Comparison of ENCODE assay signal across 8 cellular contexts in the genomic region with DNA sequence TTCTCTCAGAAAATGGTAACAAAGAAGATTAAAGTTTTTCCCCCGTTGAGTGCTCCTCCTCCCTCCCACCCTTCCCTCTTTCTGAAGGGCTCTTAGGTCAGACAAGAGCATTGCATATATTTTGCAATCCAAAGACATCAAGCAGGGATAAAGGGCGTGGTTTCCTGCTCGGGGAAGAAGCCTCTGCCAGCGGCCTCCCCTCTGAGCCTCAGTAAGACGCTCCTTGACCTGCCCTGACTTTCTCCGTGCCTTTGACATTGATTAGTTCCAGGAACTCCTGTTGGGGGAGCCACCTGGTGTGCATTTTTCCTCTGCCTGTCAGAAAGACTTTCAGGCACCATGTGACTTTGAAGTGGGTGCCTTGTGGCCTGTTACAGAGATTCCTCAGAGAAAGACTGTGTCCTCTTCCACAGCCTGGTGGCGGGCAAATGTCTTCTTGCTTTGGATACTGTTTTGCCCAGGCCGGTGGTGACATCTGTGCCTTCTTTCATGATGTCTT.
A peak's percentile ranks its signal among the peaks of the same experiment; 100 is the strongest.
DNase-seq lines count a peak whose midpoint lies in the region; ATAC-seq and TF ChIP-seq lines count a peak whose summit lies in the region.

No MANE protein-coding gene starts in this region.

- no peak overlapping the region for H3K4me3 ChIP-seq in transverse colon

- H3K56ac ChIP-seq in H9 (ENCODE audit: insufficient read length, low read depth, low read length) = no peak overlapping the region

- no peaks in the 10 kb centered on the region for H3K36me3 ChIP-seq in transverse colon

- H3K9ac ChIP-seq in H9 (ENCODE audit: extremely low read depth, insufficient read length, low read length) = no peak overlapping the region

- H3K9me3 ChIP-seq in H9 (ENCODE audit: control insufficient read depth, low read depth, low read length) (no peaks in the 10 kb centered on the region), transverse colon (no peaks in the 10 kb centered on the region)

- H4K91ac ChIP-seq in H9 (ENCODE audit: insufficient read length, low read depth, low read length) = no peak overlapping the region

- H2BK12ac ChIP-seq in H9 (ENCODE audit: insufficient read length, low read depth, low read length) = no peak overlapping the region

- no peaks in the 10 kb centered on the region for H3K79me2 ChIP-seq in H9 (ENCODE audit: insufficient read depth, low read length)

- no peak overlapping the region for H3K14ac ChIP-seq in H9 (ENCODE audit: insufficient read depth, low read length)

- no CpG with 5 or more reads among the region's 8 CpGs for WGBS in H9 (ENCODE audit: extremely low coverage, insufficient read length, low lambda C conversion rate)
- 30 to 43% methylated on average over 4 to 8 of the region's 8 CpGs for WGBS in transverse colon (ENCODE audit: low coverage in 1 of 2), 2 donors

- no peak overlapping the region for H3K18ac ChIP-seq in H9 (ENCODE audit: insufficient read length, low read depth, low read length)

- no peaks in the 10 kb centered on the region; a peak in 3 of 5 replicates for H3K9me3 Mint-ChIP-seq in H9
- H3K9me3 Mint-ChIP-seq in activated T-helper 2 cell treated with anti-CD3 and anti-CD28 coated beads, Interferon-gamma antibody, Interleukin-2, Interleukin-4, amounts not matched to agents 10 μg/mL and 5 μg/mL and 100 μg/mL, durations not matched to agents 14 hours and 24 hours and 36 hours = peaks cover 15% of the 10 kb centered on the region

- no peak overlapping the region for H3T11ph ChIP-seq in H9 (ENCODE audit: low read length)

- no peak for ATAC-seq in HG03280 (IDR thresholded peaks at IDR 0.05; ENCODE audit: unreplicated experiment)

- no peak overlapping the region for H2BK5ac ChIP-seq in H9 (ENCODE audit: insufficient read length, low read length)

- H4K20me1 ChIP-seq in H9 (ENCODE audit: control insufficient read depth, insufficient read depth, insufficient read length) = no peaks in the 10 kb centered on the region

- DNase-seq in H9 (peak; percentile 94), NCI-H69 (lab: John Stamatoyannopoulos, UW) (peak; percentile 59), iris pigment epithelial cell (ENCODE audit: low read depth) (peak; percentile 80), transverse colon (peak; percentile 59), activated gamma-delta T cell treated with Interleukin-2 at 50 U/mL for 16 hours (no peak), midbrain (lab: John Stamatoyannopoulos, UW) (no peak)
- peak; percentile 9 for DNase-seq in activated T-helper 2 cell treated with anti-CD3 and anti-CD28 coated beads, Interferon-gamma antibody, Interleukin-2, Interleukin-4, amounts not matched to agents 10 μg/mL and 5 μg/mL and 100 μg/mL, durations not matched to agents 14 hours and 24 hours and 36 hours (ENCODE audit: low spot score)

- no peaks in the 10 kb centered on the region for H3K79me1 ChIP-seq in H9 (ENCODE audit: insufficient read depth, low read depth, low read length, poor library complexity, severe bottlenecking)

- H4K8ac ChIP-seq in H9 (replicated peaks; ENCODE audit: insufficient read length, low read depth, low read length) = no peak overlapping the region

- peaks cover 34 to 36% of the 10 kb centered on the region in 2 experiments for H3K4me1 Mint-ChIP-seq in H9
- peaks cover 23% of the 10 kb centered on the region for H3K4me1 Mint-ChIP-seq in activated T-helper 2 cell treated with anti-CD3 and anti-CD28 coated beads, Interferon-gamma antibody, Interleukin-2, Interleukin-4, amounts not matched to agents 10 μg/mL and 5 μg/mL and 100 μg/mL, durations not matched to agents 14 hours and 24 hours and 36 hours (ENCODE audit: low read depth)

- H3K4me2 ChIP-seq in H9 (ENCODE audit: insufficient read depth, insufficient read length, low read length) = peak overlapping the region; percentile 28

- H2BK120ac ChIP-seq in H9 (ENCODE audit: low read depth, low read length, poor library complexity, severe bottlenecking) = no peak overlapping the region

- H2AK5ac ChIP-seq in H9 (ENCODE audit: insufficient read length, low read length) = no peak overlapping the region

- no peak overlapping the region for H3K27ac ChIP-seq in H9 (ENCODE audit: insufficient read length, low read depth, low read length)
- peak overlapping the region; percentile 1 to 45 (median 33) for H3K27ac ChIP-seq in transverse colon

- H3K4me1 ChIP-seq in H9 (ENCODE audit: insufficient read depth, low read length) = peaks cover 1% of the 10 kb centered on the region; the same call in 1 of the 2 replicates
- H3K4me1 ChIP-seq in transverse colon = peaks cover 3 to 46% (median 22%) of the 10 kb centered on the region in 4 donors

- TF ChIP-seq CTCF in H9 (conservative IDR thresholded peaks at IDR 0.05) = peak; percentile 38; the same call in 2 of the 3 replicates
- TF ChIP-seq CTCF in transverse colon (IDR thresholded peaks at IDR 0.05) = no peak

- no peak for TF ChIP-seq POLR2A in transverse colon (IDR thresholded peaks at IDR 0.05)

- no peak overlapping the region for H3K4ac ChIP-seq in H9 (ENCODE audit: low read depth, low read length)

- intact Hi-C loops in activated T-helper 2 cell treated with anti-CD3 and anti-CD28 coated beads, Interferon-gamma antibody, Interleukin-2, Interleukin-4, amounts not matched to agents 10 μg/mL and 5 μg/mL and 100 μg/mL, durations not matched to agents 14 hours and 24 hours and 36 hours (cut with micrococcal nuclease) = loop anchor here (1.0 to 5.0 kb wide), 3 partner anchors 33 to 82 kb away; no protein-coding TSS in a partner anchor
- intact Hi-C loops in transverse colon (cut with DNase I; ENCODE audit: low total_unique reads) = no loop called here

- H2BK20ac ChIP-seq in H9 (ENCODE audit: low read depth, low read length, poor library complexity, severe bottlenecking) = no peak overlapping the region

- H3K36me3 Mint-ChIP-seq in H9 (ENCODE audit: insufficient read depth in 1 of 3, low read depth in 3 of 3) = no peaks in the 10 kb centered on the region; a peak in 1 of 7 replicates
- H3K36me3 Mint-ChIP-seq in activated T-helper 2 cell treated with anti-CD3 and anti-CD28 coated beads, Interferon-gamma antibody, Interleukin-2, Interleukin-4, amounts not matched to agents 10 μg/mL and 5 μg/mL and 100 μg/mL, durations not matched to agents 14 hours and 24 hours and 36 hours (ENCODE audit: low read depth) = peaks cover 15% of the 10 kb centered on the region

- H3K23me2 ChIP-seq in H9 (ENCODE audit: insufficient read length, low read depth, low read length, poor library complexity, severe bottlenecking) = no peaks in the 10 kb centered on the region

- H2BK15ac ChIP-seq in H9 (ENCODE audit: low read depth, low read length) = no peak overlapping the region

- no peak for TF ChIP-seq EP300 in transverse colon (IDR thresholded peaks at IDR 0.05; ENCODE audit: low read depth)

- H4K5ac ChIP-seq in H9 (ENCODE audit: insufficient read length, low read depth, low read length) = no peak overlapping the region

- in situ Hi-C loops in transverse colon (cut with MboI; ENCODE audit: low pct_ligation_motif_present in 1 of 4, low pct_unique_long_range_greater_than_20kb in 1 of 4, low sequenced_read_pairs in 3 of 4) = no loop called here

- H2AFZ ChIP-seq in H9 (ENCODE audit: low read length) = no peak overlapping the region

- H3K27me3 Mint-ChIP-seq in H9 (ENCODE audit: low read depth) = peaks cover 2% of the 10 kb centered on the region
- no peaks in the 10 kb centered on the region for H3K27me3 Mint-ChIP-seq in activated T-helper 2 cell treated with anti-CD3 and anti-CD28 coated beads, Interferon-gamma antibody, Interleukin-2, Interleukin-4, amounts not matched to agents 10 μg/mL and 5 μg/mL and 100 μg/mL, durations not matched to agents 14 hours and 24 hours and 36 hours (ENCODE audit: low read depth)

- H3K4me3 Mint-ChIP-seq in H9 = peak overlapping the region in 1 of 2 experiments; percentile 18; a peak in 2 of 5 replicates
- H3K4me3 Mint-ChIP-seq in activated T-helper 2 cell treated with anti-CD3 and anti-CD28 coated beads, Interferon-gamma antibody, Interleukin-2, Interleukin-4, amounts not matched to agents 10 μg/mL and 5 μg/mL and 100 μg/mL, durations not matched to agents 14 hours and 24 hours and 36 hours (ENCODE audit: low read depth) = no peak overlapping the region

- H3K27ac Mint-ChIP-seq in H9 = no peak overlapping the region
- no peak overlapping the region for H3K27ac Mint-ChIP-seq in activated T-helper 2 cell treated with anti-CD3 and anti-CD28 coated beads, Interferon-gamma antibody, Interleukin-2, Interleukin-4, amounts not matched to agents 10 μg/mL and 5 μg/mL and 100 μg/mL, durations not matched to agents 14 hours and 24 hours and 36 hours

- H3K23ac ChIP-seq in H9 (ENCODE audit: insufficient read length, low read depth, low read length) = no peak overlapping the region

- H3K27me3 ChIP-seq in H9 (ENCODE audit: insufficient read depth, low read length) (no peaks in the 10 kb centered on the region), transverse colon (no peaks in the 10 kb centered on the region)

Comparison
In these comparisons a context has a peak if more than half of its experiments do, and no peak if none do; other contexts are left out.
1. DNase-seq: peak in H9 (single experiment), NCI-H69 (single experiment), activated T-helper 2 cell treated with anti-CD3 and anti-CD28 coated beads, Interferon-gamma antibody, Interleukin-2, Interleukin-4, amounts not matched to agents 10 μg/mL and 5 μg/mL and 100 μg/mL, durations not matched to agents 14 hours and 24 hours and 36 hours (single experiment), iris pigment epithelial cell (single experiment) and transverse colon (single experiment); none in activated gamma-delta T cell treated with Interleukin-2 at 50 U/mL for 16 hours (single experiment) and midbrain (single experiment).